ENCODE assay signal across 23 cellular contexts in the genomic region with DNA sequence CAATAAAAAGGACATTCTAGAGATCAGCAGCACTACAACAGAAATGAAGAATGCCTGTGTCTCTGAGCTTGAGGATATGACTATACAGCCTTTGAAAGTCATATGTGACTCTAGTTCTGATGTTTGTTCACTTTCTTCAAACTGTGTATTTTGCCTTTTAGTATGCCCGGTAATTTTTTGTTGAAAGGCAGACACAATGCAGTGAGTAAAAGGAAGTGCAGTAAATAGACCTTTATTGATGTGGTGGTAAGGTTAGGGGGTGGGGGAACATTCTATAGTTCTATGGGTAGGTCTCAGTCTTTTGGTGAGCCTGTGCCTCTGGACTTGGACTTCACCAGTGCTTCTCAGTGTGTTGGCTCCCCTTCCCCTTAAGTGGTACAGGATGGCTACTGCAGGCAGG.
"Had no signal": no experiment of that assay in that cellular context is flagged by ENCODE, and none has a peak within 500 bp of the region (broad histone marks: within the 10 kb centered on the region; RNA-seq: fewer than 3 reads in every experiment).

No MANE protein-coding gene starts in this region.

- H3K4me3 ChIP-seq: colonic mucosa, gastrocnemius medialis, lower lobe of right lung, ovary, psoas muscle, skin epidermis, spleen, stomach, thyroid gland had no signal

- H3K36me3 Mint-ChIP-seq: naive thymus-derived CD8-positive, alpha-beta T cell; stimulated activated memory B cell treated with anti-CD40 and anti-IgM and Interleukin-4, amounts not matched to agents 10 μg/mL and 1 μg/mL and 100 μg/mL, for 72 hours had no signal

- H3K9me3 Mint-ChIP-seq: dendritic cell treated with granulocyte-macrophage colony-stimulating factor and Interleukin-4, amounts not matched to agents 40 ng/mL and 50 ng/mL, for 4 days had no signal

- H3K27me3 Mint-ChIP-seq: dendritic cell treated with granulocyte-macrophage colony-stimulating factor and Interleukin-4, amounts not matched to agents 40 ng/mL and 50 ng/mL, for 4 days; stimulated activated memory B cell treated with anti-CD40 and anti-IgM and Interleukin-4, amounts not matched to agents 10 μg/mL and 1 μg/mL and 100 μg/mL, for 72 hours had no signal

- ATAC-seq: esophagus mucosa; gastrocnemius medialis; left ventricle myocardium superior; lower lobe of right lung; naive thymus-derived CD8-positive, alpha-beta T cell; psoas muscle; right cardiac atrium; stimulated activated memory B cell treated with anti-CD40 and anti-IgM and Interleukin-4, amounts not matched to agents 10 μg/mL and 1 μg/mL and 100 μg/mL, for 72 hours had no signal

- H3K4me3 Mint-ChIP-seq: dendritic cell treated with granulocyte-macrophage colony-stimulating factor and Interleukin-4, amounts not matched to agents 40 ng/mL and 50 ng/mL, for 4 days; endodermal cell; naive thymus-derived CD8-positive, alpha-beta T cell; stimulated activated memory B cell treated with anti-CD40 and anti-IgM and Interleukin-4, amounts not matched to agents 10 μg/mL and 1 μg/mL and 100 μg/mL, for 72 hours had no signal

- H3K27ac Mint-ChIP-seq: dendritic cell treated with granulocyte-macrophage colony-stimulating factor and Interleukin-4, amounts not matched to agents 40 ng/mL and 50 ng/mL, for 4 days; endodermal cell; naive thymus-derived CD8-positive, alpha-beta T cell; stimulated activated memory B cell treated with anti-CD40 and anti-IgM and Interleukin-4, amounts not matched to agents 10 μg/mL and 1 μg/mL and 100 μg/mL, for 72 hours had no signal

- DNase-seq: colonic mucosa; effector CD8-positive, alpha-beta T cell; endodermal cell; foreskin fibroblast; gastrocnemius medialis; head of caudate nucleus; left ventricle myocardium superior; lower lobe of right lung; naive thymus-derived CD8-positive, alpha-beta T cell; occipital lobe; ovary; posterior cingulate gyrus; psoas muscle; right cardiac atrium; spleen; stimulated activated CD4-positive, alpha-beta T cell treated with anti-CD3 and anti-CD28 coated beads, Interleukin-4, amount 100 ng/mL, for 4 hours; stomach; thyroid gland; trophoblast cell had no signal

- H3K4me1 Mint-ChIP-seq: endodermal cell; naive thymus-derived CD8-positive, alpha-beta T cell; stimulated activated memory B cell treated with anti-CD40 and anti-IgM and Interleukin-4, amounts not matched to agents 10 μg/mL and 1 μg/mL and 100 μg/mL, for 72 hours had no signal
